ENCODE assay signal across 1 cellular context in genomic region chr5:115575167-115576070, GRCh38.
TF ChIP-seq lines count a peak whose summit lies in the region.

No MANE protein-coding gene starts in this region.

TF ChIP-seq in GM12878, 131 proteins besides CTCF, POLR2A, EP300 and RAD21:
- no peak for TF ChIP-seq ATF7 (IDR thresholded peaks at IDR 0.05; ENCODE audit: low read depth)
- no peak for TF ChIP-seq SREBF2 (IDR thresholded peaks at IDR 0.05; ENCODE audit: low read length)
- no peak for TF ChIP-seq ZNF217 (IDR thresholded peaks at IDR 0.05)
- TF ChIP-seq SMARCA5 (IDR thresholded peaks at IDR 0.05) = no peak
- TF ChIP-seq TCF3 (IDR thresholded peaks at IDR 0.05; ENCODE audit: borderline replicate concordance, insufficient read depth, low read depth, low read length) = peak; percentile 61; the same call in 1 of the 2 replicates
- TF ChIP-seq MYC (IDR thresholded peaks at IDR 0.05; ENCODE audit: insufficient read depth, insufficient read length, insufficient replicate concordance, low read length, severe bottlenecking) = no peak
- no peak for TF ChIP-seq PRDM15 (CRISPR knock-in tag; IDR thresholded peaks at IDR 0.05)
- TF ChIP-seq ATF2 (IDR thresholded peaks at IDR 0.05; ENCODE audit: low read length) = no peak
- TF ChIP-seq ZNF274 (IDR thresholded peaks at IDR 0.05; ENCODE audit: insufficient read depth, insufficient read length) = no peak
- no peak for TF ChIP-seq RELB (IDR thresholded peaks at IDR 0.05; ENCODE audit: low read depth)
- no peak for TF ChIP-seq YBX1 (IDR thresholded peaks at IDR 0.05)
- no peak for TF ChIP-seq ZBTB11 (CRISPR knock-in tag; IDR thresholded peaks at IDR 0.05)
- TF ChIP-seq SKIL (IDR thresholded peaks at IDR 0.05; ENCODE audit: low read depth, poor library complexity, severe bottlenecking) = no peak
- peak; percentile 81 for TF ChIP-seq CREM (IDR thresholded peaks at IDR 0.05; ENCODE audit: low read depth)
- TF ChIP-seq RFX5 (IDR thresholded peaks at IDR 0.05; ENCODE audit: low read depth, low read length) = no peak
- TF ChIP-seq, protein P1, sequence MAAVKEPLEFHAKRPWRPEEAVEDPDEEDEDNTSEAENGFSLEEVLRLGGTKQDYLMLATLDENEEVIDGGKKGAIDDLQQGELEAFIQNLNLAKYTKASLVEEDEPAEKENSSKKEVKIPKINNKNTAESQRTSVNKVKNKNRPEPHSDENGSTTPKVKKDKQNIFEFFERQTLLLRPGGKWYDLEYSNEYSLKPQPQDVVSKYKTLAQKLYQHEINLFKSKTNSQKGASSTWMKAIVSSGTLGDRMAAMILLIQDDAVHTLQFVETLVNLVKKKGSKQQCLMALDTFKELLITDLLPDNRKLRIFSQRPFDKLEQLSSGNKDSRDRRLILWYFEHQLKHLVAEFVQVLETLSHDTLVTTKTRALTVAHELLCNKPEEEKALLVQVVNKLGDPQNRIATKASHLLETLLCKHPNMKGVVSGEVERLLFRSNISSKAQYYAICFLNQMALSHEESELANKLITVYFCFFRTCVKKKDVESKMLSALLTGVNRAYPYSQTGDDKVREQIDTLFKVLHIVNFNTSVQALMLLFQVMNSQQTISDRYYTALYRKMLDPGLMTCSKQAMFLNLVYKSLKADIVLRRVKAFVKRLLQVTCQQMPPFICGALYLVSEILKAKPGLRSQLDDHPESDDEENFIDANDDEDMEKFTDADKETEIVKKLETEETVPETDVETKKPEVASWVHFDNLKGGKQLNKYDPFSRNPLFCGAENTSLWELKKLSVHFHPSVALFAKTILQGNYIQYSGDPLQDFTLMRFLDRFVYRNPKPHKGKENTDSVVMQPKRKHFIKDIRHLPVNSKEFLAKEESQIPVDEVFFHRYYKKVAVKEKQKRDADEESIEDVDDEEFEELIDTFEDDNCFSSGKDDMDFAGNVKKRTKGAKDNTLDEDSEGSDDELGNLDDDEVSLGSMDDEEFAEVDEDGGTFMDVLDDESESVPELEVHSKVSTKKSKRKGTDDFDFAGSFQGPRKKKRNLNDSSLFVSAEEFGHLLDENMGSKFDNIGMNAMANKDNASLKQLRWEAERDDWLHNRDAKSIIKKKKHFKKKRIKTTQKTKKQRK (IDR thresholded peaks at IDR 0.05; ENCODE audit: low read depth, low read length) = no peak
- TF ChIP-seq RUNX3 (IDR thresholded peaks at IDR 0.05; ENCODE audit: low read length) = peak; percentile 52; the same call in 1 of the 2 replicates
- no peak for TF ChIP-seq TBL1XR1 (IDR thresholded peaks at IDR 0.05; ENCODE audit: low read depth, low read length)
- TF ChIP-seq HDAC2 (IDR thresholded peaks at IDR 0.05) = no peak
- peak; percentile 86 for TF ChIP-seq CREB1 (IDR thresholded peaks at IDR 0.05; ENCODE audit: low read depth)
- TF ChIP-seq FOS (IDR thresholded peaks at IDR 0.05; ENCODE audit: borderline replicate concordance, extremely low read depth, insufficient read length) = no peak
- TF ChIP-seq CBX5 (IDR thresholded peaks at IDR 0.05; ENCODE audit: low read depth) = no peak
TF ChIP-seq in GM12878: peak in this region for 4.
